Comparison of ENCODE assay signal across 28 cellular contexts in the genomic region with DNA sequence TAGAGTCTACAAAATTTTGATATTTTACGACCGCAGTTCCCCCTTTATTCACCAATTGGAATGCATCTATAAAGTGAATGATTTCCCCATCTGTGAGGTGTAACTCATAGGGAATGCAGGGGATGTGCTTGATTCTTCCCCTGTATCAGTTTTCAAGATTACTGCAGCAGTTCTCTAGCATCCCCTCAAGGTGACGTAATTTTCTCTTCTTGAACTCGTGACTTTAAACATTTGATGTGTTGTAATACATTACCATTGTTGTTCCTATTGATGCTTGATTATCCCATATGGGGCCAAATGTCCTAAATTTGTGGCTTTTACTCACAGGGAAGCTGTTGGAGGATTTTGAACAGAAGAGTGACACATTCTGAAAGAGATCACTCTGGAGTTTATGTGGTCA.
DNase-seq lines count a peak whose midpoint lies in the region; ATAC-seq, FAIRE-seq and TF ChIP-seq lines count a peak whose summit lies in the region.
"Had no signal": no experiment of that assay in that cellular context is flagged by ENCODE, and none has a peak within 500 bp of the region (broad histone marks: within the 10 kb centered on the region; RNA-seq: fewer than 3 reads in every experiment).

No MANE protein-coding gene starts in this region.

- no peak for FAIRE-seq in K562 (lab: Jason Lieb, UNC)
- FAIRE-seq: A204.1, GM12891, GM19239 had no signal

- H3K27ac Mint-ChIP-seq in activated CD4-positive, alpha-beta T cell treated with anti-CD3 and anti-CD28 coated beads, Interleukin-2, amount 10 ng/mL, durations not matched to agents 24 days and 14 days: no peak overlapping the region
- H3K27ac Mint-ChIP-seq: CD14-positive monocyte; CD4-positive, alpha-beta memory T cell; CD4-positive, CD25-positive, alpha-beta regulatory T cell; CD8-positive, alpha-beta memory T cell had no signal

- H3K9ac ChIP-seq in K562 (ENCODE audit: insufficient read depth in 1 of 2, low read depth in 2 of 2, low read length in 2 of 2): no peak overlapping the region
- H3K9ac ChIP-seq: BLaER1 had no signal

- H3K4me3 ChIP-seq in HEK293 (ENCODE audit: low read depth, low read length) (no peak overlapping the region), K562 (no peak overlapping the region)
- H3K4me3 ChIP-seq: BLaER1 had no signal

- H3K4me1 ChIP-seq in HEK293 (ENCODE audit: control insufficient read depth, insufficient read depth, low read length): peaks cover 17% of the 10 kb centered on the region
- H3K4me1 ChIP-seq in K562 (replicated peaks in 1 of 2; ENCODE audit: control insufficient read depth in 2 of 2, insufficient read depth in 2 of 2, low read length in 2 of 2): no peaks in the 10 kb centered on the region
- H3K4me1 ChIP-seq: BE2C, BLaER1 had no signal

- WGBS in K562 (ENCODE audit: insufficient coverage, low coverage, missing lambda C conversion rate): 2% methylated on average over 4 of the region's 4 CpGs

- TF ChIP-seq CTCF in HEK293 (tag by site-specific recombination; IDR thresholded peaks at IDR 0.05): no peak
- no peak for TF ChIP-seq CTCF in K562 (IDR thresholded peaks at IDR 0.05 in 2 of 3, conservative IDR thresholded peaks at IDR 0.05 in 1 of 3; ENCODE audit: insufficient read depth in 2 of 3, low read depth in 1 of 3, low read length in 3 of 3)

- H3K4me1 Mint-ChIP-seq in activated CD4-positive, alpha-beta T cell treated with anti-CD3 and anti-CD28 coated beads, Interleukin-2, amount 10 ng/mL, durations not matched to agents 24 days and 14 days: peaks cover 6% of the 10 kb centered on the region
- H3K4me1 Mint-ChIP-seq: CD14-positive monocyte had no signal

- no peak for ATAC-seq in K562

- H4K20me1 ChIP-seq in K562 (replicated peaks; ENCODE audit: control insufficient read depth, insufficient read depth, low read length): no peaks in the 10 kb centered on the region
- H4K20me1 ChIP-seq: BLaER1 had no signal

- peaks cover 17 to 18% of the 10 kb centered on the region in 2 experiments; a peak in 4 of 5 replicates for H3K27me3 ChIP-seq in K562 (ENCODE audit: control insufficient read depth in 2 of 2, insufficient read depth in 2 of 2, low read length in 2 of 2)
- H3K27me3 ChIP-seq: BE2C, BLaER1 had no signal

- in situ Hi-C loops in K562 (cut with MboI): no loop called here

- no peak overlapping the region for H3K4me2 ChIP-seq in K562 (ENCODE audit: insufficient read depth, low read length)
- H3K4me2 ChIP-seq: BLaER1 had no signal

- TF ChIP-seq EP300 in K562 (IDR thresholded peaks at IDR 0.05; ENCODE audit: low read length): no peak

- CTCF ChIA-PET in HEK293 (lab: Yijun Ruan, JAX): no interaction called here
- CTCF ChIA-PET in K562 (lab: Yijun Ruan, JAX; ENCODE audit: low intra/inter-chr PET ratio): no interaction called here

- H3K79me2 ChIP-seq in K562 (ENCODE audit: control insufficient read depth, insufficient read depth, low read length): no peaks in the 10 kb centered on the region

- H3K27ac ChIP-seq in HEK293 (ENCODE audit: extremely low read depth, low read depth, low read length): no peak overlapping the region
- H3K27ac ChIP-seq in K562 (ENCODE audit: extremely low read depth, low read depth, low read length): no peak overlapping the region
- H3K27ac ChIP-seq: BLaER1 had no signal

- TF ChIP-seq RAD21 in K562 (CRISPR knock-in tag; conservative IDR thresholded peaks at IDR 0.05 in 1 of 2, IDR thresholded peaks at IDR 0.05 in 1 of 2): no peak

- no TSS peak for BruUV-seq in K562 (replicated peaks; lab: Mats Ljungman, UMichigan)

- H3K36me3 ChIP-seq in HEK293 (ENCODE audit: control insufficient read depth in 2 of 2, insufficient read depth in 1 of 2, low read length in 2 of 2) (no peaks in the 10 kb centered on the region), K562 (ENCODE audit: control insufficient read depth, insufficient read depth, low read length) (no peaks in the 10 kb centered on the region)
- H3K36me3 ChIP-seq: BE2C, BLaER1 had no signal

- H3K9me3 ChIP-seq in HEK293 (ENCODE audit: control insufficient read depth, insufficient read depth, low read depth, low read length) (no peaks in the 10 kb centered on the region), K562 (replicated peaks; ENCODE audit: control insufficient read depth, insufficient read depth, low read depth, low read length) (no peaks in the 10 kb centered on the region)
- H3K9me3 ChIP-seq: BE2C, BLaER1 had no signal

- intact Hi-C loops in activated CD4-positive, alpha-beta T cell treated with anti-CD3 and anti-CD28 coated beads, Interleukin-2, amount 10 ng/mL, durations not matched to agents 24 days and 14 days (cut with micrococcal nuclease): no loop called here
- intact Hi-C loops in K562 (cut with micrococcal nuclease): no loop called here

- no peak overlapping the region for H2AFZ ChIP-seq in K562 (ENCODE audit: low read depth, low read length)

- no peaks in the 10 kb centered on the region for H3K27me3 Mint-ChIP-seq in activated CD4-positive, alpha-beta T cell treated with anti-CD3 and anti-CD28 coated beads, Interleukin-2, amount 10 ng/mL, durations not matched to agents 24 days and 14 days

- TF ChIP-seq POLR2A in K562 (conservative IDR thresholded peaks at IDR 0.05): no peak

- POLR2A ChIA-PET in HEK293 (lab: Yijun Ruan, JAX): no interaction called here
- POLR2A ChIA-PET in K562 (lab: Yijun Ruan, JAX): interaction anchor here (0.6 kb wide), 1 partner anchor 1866 kb away, joined by 5 read pairs; no protein-coding TSS in a partner anchor

- no peak overlapping the region for H3K4me3 Mint-ChIP-seq in activated CD4-positive, alpha-beta T cell treated with anti-CD3 and anti-CD28 coated beads, Interleukin-2, amount 10 ng/mL, durations not matched to agents 24 days and 14 days
- H3K4me3 Mint-ChIP-seq: CD14-positive monocyte; CD4-positive, alpha-beta memory T cell; CD4-positive, CD25-positive, alpha-beta regulatory T cell; CD8-positive, alpha-beta memory T cell had no signal

- no peaks in the 10 kb centered on the region for H3K9me3 Mint-ChIP-seq in activated CD4-positive, alpha-beta T cell treated with anti-CD3 and anti-CD28 coated beads, Interleukin-2, amount 10 ng/mL, durations not matched to agents 24 days and 14 days

- peak; percentile 34 for DNase-seq in activated CD4-positive, alpha-beta T cell treated with anti-CD3 and anti-CD28 coated beads, Interleukin-2, amount 10 ng/mL, durations not matched to agents 24 days and 14 days
- no peak for DNase-seq in activated CD4-positive, alpha-beta T cell treated with anti-CD3 and anti-CD28 coated beads, Interleukin-2, amount 50 U/mL, for 4 hours
- DNase-seq in K562 (ENCODE audit: extremely low read depth in 1 of 4, low spot score in 3 of 4): no peak
- DNase-seq in iris pigment epithelial cell (ENCODE audit: low read depth): peak; percentile 37
- DNase-seq in stimulated activated CD4-positive, alpha-beta T cell treated with anti-CD3 and anti-CD28 coated beads, Interleukin-2, amount 100 ng/mL, for 24 hours: no peak
- no peak for DNase-seq in germinal center (ENCODE audit: low spot score)
- DNase-seq in NCI-H524 treated with DMSO at 0.1 percent for 48 hours (lab: John Stamatoyannopoulos, UW): no peak
- DNase-seq: 8988T; ACHN; BE2C; C1 segment of cervical spinal cord; CD4-positive, alpha-beta memory T cell; CD4-positive, CD25-positive, alpha-beta regulatory T cell; CD8-positive, alpha-beta memory T cell; COR-L47; DMS 273 treated with DMSO at 0.1 percent for 48 hours; DMS153; DMS53; DMS79; DND-41; EL; GDM1 had no signal

- peaks cover 5% of the 10 kb centered on the region for H3K36me3 Mint-ChIP-seq in activated CD4-positive, alpha-beta T cell treated with anti-CD3 and anti-CD28 coated beads, Interleukin-2, amount 10 ng/mL, durations not matched to agents 24 days and 14 days (ENCODE audit: low read depth)
- H3K36me3 Mint-ChIP-seq: CD14-positive monocyte; CD4-positive, alpha-beta memory T cell; CD4-positive, CD25-positive, alpha-beta regulatory T cell; CD8-positive, alpha-beta memory T cell had no signal

- H3K9me1 ChIP-seq in K562 (ENCODE audit: control insufficient read depth, insufficient read depth, low read length): no peaks in the 10 kb centered on the region

TF ChIP-seq in HEK293, 187 proteins besides CTCF, POLR2A, EP300 and RAD21 (continues in another document):
- TF ChIP-seq, protein P1, sequence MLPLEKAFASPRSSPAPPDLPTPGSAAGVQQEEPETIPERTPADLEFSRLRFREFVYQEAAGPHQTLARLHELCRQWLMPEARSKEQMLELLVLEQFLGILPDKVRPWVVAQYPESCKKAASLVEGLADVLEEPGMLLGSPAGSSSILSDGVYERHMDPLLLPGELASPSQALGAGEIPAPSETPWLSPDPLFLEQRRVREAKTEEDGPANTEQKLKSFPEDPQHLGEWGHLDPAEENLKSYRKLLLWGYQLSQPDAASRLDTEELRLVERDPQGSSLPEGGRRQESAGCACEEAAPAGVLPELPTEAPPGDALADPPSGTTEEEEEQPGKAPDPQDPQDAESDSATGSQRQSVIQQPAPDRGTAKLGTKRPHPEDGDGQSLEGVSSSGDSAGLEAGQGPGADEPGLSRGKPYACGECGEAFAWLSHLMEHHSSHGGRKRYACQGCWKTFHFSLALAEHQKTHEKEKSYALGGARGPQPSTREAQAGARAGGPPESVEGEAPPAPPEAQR (tag by site-specific recombination; IDR thresholded peaks at IDR 0.05): no peak

TF ChIP-seq in K562, 482 proteins besides CTCF, POLR2A, EP300 and RAD21:
- TF ChIP-seq, protein P2, sequence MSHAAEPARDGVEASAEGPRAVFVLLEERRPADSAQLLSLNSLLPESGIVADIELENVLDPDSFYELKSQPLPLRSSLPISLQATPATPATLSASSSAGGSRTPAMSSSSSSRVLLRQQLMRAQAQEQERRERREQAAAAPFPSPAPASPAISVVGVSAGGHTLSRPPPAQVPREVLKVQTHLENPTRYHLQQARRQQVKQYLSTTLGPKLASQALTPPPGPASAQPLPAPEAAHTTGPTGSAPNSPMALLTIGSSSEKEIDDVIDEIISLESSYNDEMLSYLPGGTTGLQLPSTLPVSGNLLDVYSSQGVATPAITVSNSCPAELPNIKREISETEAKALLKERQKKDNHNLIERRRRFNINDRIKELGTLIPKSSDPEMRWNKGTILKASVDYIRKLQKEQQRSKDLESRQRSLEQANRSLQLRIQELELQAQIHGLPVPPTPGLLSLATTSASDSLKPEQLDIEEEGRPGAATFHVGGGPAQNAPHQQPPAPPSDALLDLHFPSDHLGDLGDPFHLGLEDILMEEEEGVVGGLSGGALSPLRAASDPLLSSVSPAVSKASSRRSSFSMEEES (CRISPR knock-in tag; IDR thresholded peaks at IDR 0.05): peak; percentile 20; the same call in 1 of the 2 replicates
- no peak for TF ChIP-seq GABPA (tag; conservative IDR thresholded peaks at IDR 0.05; ENCODE audit: low read depth)

Comparison
In these comparisons a context has a peak if more than half of its experiments do, and no peak if none do; other contexts are left out.
1. DNase-seq: peak in activated CD4-positive, alpha-beta T cell treated with anti-CD3 and anti-CD28 coated beads, Interleukin-2, amount 10 ng/mL, durations not matched to agents 24 days and 14 days (single experiment) and iris pigment epithelial cell (single experiment); none in activated CD4-positive, alpha-beta T cell treated with anti-CD3 and anti-CD28 coated beads, Interleukin-2, amount 50 U/mL, for 4 hours (0 of 2), K562 (0 of 4), stimulated activated CD4-positive, alpha-beta T cell treated with anti-CD3 and anti-CD28 coated beads, Interleukin-2, amount 100 ng/mL, for 24 hours (0 of 2), germinal center (single experiment) and NCI-H524 treated with DMSO at 0.1 percent for 48 hours (single experiment).